In the genomic region with DNA sequence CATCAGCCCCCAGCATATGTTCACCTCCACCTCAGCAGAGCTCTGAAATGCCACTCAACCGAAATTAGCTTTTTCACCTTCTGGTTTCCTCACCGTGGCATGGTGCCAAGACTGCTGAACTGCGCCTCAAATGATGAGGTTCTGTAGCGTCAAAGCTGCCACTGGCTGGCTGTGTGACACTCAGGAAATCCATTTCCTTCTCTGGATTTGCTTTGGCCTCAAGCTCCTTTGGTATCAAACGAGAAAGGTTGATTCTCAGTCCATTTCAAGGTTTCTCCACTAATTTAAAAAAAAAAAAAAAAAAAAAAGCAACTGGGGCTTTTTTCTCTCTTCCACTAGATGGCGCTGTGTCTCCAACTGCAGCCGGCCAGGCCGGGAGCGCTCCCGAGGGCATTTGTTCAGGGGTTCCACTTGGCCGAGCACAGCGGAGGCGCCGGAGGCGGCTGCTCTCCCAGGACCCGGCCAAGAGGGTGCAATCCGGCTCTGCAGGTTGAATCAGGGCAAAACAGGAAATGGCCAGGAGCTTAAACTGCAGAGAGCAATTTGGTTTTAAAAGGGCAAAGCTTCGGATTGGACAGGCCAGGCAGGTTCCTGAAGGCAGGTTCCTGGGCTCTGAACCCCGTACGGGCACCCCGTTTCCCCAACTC, we compare ENCODE assay signal across 8 cellular contexts. TPM values are rescaled to one million over a fixed set of nuclear protein-coding genes. Genes with fewer than 3 reads are reported as not detected.
DNase-seq lines count a peak whose midpoint lies in the region; ATAC-seq and TF ChIP-seq lines count a peak whose summit lies in the region.

No MANE protein-coding gene starts in this region.

- H3K4me3 ChIP-seq in body of pancreas (no peak overlapping the region), iPS-20b (ENCODE audit: low read length) (peak overlapping the region; percentile 18; the same call in 1 of the 2 replicates)

- peak; percentile 81 for ATAC-seq in body of pancreas
- ATAC-seq in HG02610 (IDR thresholded peaks at IDR 0.05; ENCODE audit: unreplicated experiment), result no peak

- DNase-seq in SIG-M5 treated with dmso at 0.1 percent for 504 hours (lab: John Stamatoyannopoulos, UW; ENCODE audit: unreplicated experiment) (peak; percentile 76), SIG-M5 (lab: John Stamatoyannopoulos, UW) (no peak), NCI-H2081 treated with DMSO at 0.1 percent for 48 hours (lab: John Stamatoyannopoulos, UW) (peak; percentile 21), UCSD-AML1 (lab: John Stamatoyannopoulos, UW; ENCODE audit: unreplicated experiment) (peak; percentile 46), body of pancreas (peak; percentile 65 to 76 (median 72))
- peak; percentile 65 for DNase-seq in stimulated activated CD4-positive, alpha-beta T cell treated with anti-CD3 and anti-CD28 coated beads, Interleukin-15, amount 100 ng/mL, for 24 hours

- TF ChIP-seq POLR2A in body of pancreas (IDR thresholded peaks at IDR 0.05), result no peak

- H3K9me3 ChIP-seq in body of pancreas (no peaks in the 10 kb centered on the region), iPS-20b (ENCODE audit: insufficient read depth, low read depth, low read length) (no peaks in the 10 kb centered on the region)

- H3K36me3 ChIP-seq in body of pancreas (replicated peaks in 1 of 2; ENCODE audit: insufficient read depth in 1 of 2, low read depth in 2 of 2), result no peaks in the 10 kb centered on the region
- no peaks in the 10 kb centered on the region for H3K36me3 ChIP-seq in iPS-20b (ENCODE audit: insufficient read depth, low read depth, low read length)

- peaks cover 10% of the 10 kb centered on the region for H3K4me1 ChIP-seq in body of pancreas
- peaks cover 4% of the 10 kb centered on the region; the same call in 1 of the 2 replicates for H3K4me1 ChIP-seq in iPS-20b (ENCODE audit: insufficient read depth, low read length)

- peak overlapping the region; percentile 45; the same call in 1 of the 2 replicates for H3K9ac ChIP-seq in iPS-20b (ENCODE audit: low read depth, low read length)

- WGBS in body of pancreas, 2 donors, result 3% methylated on average over 18 to 21 of the region's 21 CpGs

- H3K27me3 ChIP-seq in body of pancreas (no peaks in the 10 kb centered on the region), iPS-20b (ENCODE audit: insufficient read depth, low read length) (peaks cover 9% of the 10 kb centered on the region; the same call in 1 of the 2 replicates)

- peak; percentile 59 to 91 (median 80) for TF ChIP-seq CTCF in body of pancreas (IDR thresholded peaks at IDR 0.05)

- intact Hi-C loops in body of pancreas (cut with DNase I), result no loop called here

- H3K27ac ChIP-seq in body of pancreas (no peak overlapping the region), iPS-20b (ENCODE audit: low read length) (no peak overlapping the region)

RNA-seq across cellular contexts. Expression of a gene that starts 26.5 kb away (rescaled TPM):
- total RNA-seq in body of pancreas, result not detected

RNA-seq across cellular contexts. Expression of a gene that starts 26.9 kb away (rescaled TPM):
- total RNA-seq in body of pancreas, result 1 to 10 TPM in 1 of 2 donors, under 1 TPM in 1; under 0.01 to 1.0 TPM
